ENCODE assay signal across 8 cellular contexts in the genomic region with DNA sequence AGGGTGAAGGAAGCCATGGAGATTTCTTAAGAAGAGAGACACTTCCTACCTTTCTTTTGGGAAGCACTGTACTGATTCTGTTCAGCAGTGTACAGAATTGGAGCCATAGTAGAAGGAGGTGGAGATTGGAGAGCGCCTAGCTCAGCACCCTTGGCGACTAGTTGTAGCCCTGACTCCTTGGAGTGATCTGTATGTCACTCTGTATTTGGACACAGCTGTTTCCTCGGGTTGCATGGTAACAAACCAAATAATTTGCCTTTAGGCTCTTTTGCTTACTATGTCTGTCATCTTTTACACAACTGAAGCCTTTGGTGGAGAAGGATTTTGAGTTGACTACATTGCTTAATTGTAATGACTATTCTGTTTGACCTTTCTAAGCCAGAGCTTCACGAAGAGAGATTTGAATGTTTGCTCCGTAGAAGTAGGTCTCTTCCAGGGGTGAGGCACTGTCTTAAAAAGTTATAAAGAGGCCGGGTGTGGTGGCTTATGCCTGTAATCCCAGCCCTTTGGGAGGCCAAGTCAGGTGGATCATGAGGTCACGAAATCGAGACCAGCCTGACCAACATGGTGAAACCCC.
A peak's percentile ranks its signal among the peaks of the same experiment; 100 is the strongest.
DNase-seq lines count a peak whose midpoint lies in the region; ATAC-seq lines count a peak whose summit lies in the region.

No MANE protein-coding gene starts in this region.

- H3K27ac Mint-ChIP-seq in T-helper 17 cell = peak overlapping the region; percentile 21

- H3K27me3 Mint-ChIP-seq in T-helper 17 cell = no peaks in the 10 kb centered on the region

- H3K9me3 ChIP-seq in T-helper 17 cell (ENCODE audit: control insufficient read depth, low read length, poor library complexity, severe bottlenecking) = no peaks in the 10 kb centered on the region

- no peak for DNase-seq in Right ventricle myocardium inferior (ENCODE audit: missing footprints)
- DNase-seq in cardiac septum (ENCODE audit: low spot score) = no peak
- DNase-seq in T-helper 17 cell = no peak
- DNase-seq in globus pallidus (ENCODE audit: low spot score) = no peak
- DNase-seq in AML-193 (lab: John Stamatoyannopoulos, UW) = no peak
- no peak for DNase-seq in DMS153 (lab: John Stamatoyannopoulos, UW)
- no peak for DNase-seq in HK-2 (ENCODE audit: unreplicated experiment)

- peaks cover 57% of the 10 kb centered on the region for H3K4me1 Mint-ChIP-seq in T-helper 17 cell

- H3K4me3 Mint-ChIP-seq in T-helper 17 cell = no peak overlapping the region

- H3K36me3 Mint-ChIP-seq in T-helper 17 cell (ENCODE audit: low read depth) = no peaks in the 10 kb centered on the region

- ATAC-seq in Right ventricle myocardium inferior (peak; percentile 56), HG02981 (IDR thresholded peaks at IDR 0.05; ENCODE audit: unreplicated experiment) (peak; percentile 88), T-helper 17 cell (peak; percentile 46)

- intact Hi-C loops in Right ventricle myocardium inferior (cut with DNase I) = no loop called here
- intact Hi-C loops in cardiac septum (cut with DNase I) = no loop called here
